1 cellular context compared by ENCODE assay signal in genomic region chr2:126674075-126674744, GRCh38.
TF ChIP-seq lines count a peak whose summit lies in the region.

No MANE protein-coding gene starts in this region.

TF ChIP-seq in K562, 482 proteins besides CTCF, POLR2A, EP300 and RAD21 (continued from another document and continues in another):
- no peak for TF ChIP-seq ZHX1 (conservative IDR thresholded peaks at IDR 0.05; ENCODE audit: low read length)
- TF ChIP-seq DPF2 (IDR thresholded peaks at IDR 0.05) = peak; percentile 96
- TF ChIP-seq ASH1L (IDR thresholded peaks at IDR 0.05; ENCODE audit: borderline replicate concordance, low read depth, partially characterized antibody) = no peak
- TF ChIP-seq ELK1 (CRISPR knock-in tag; IDR thresholded peaks at IDR 0.05) = no peak
- no peak for TF ChIP-seq FUS (optimal IDR thresholded peaks at IDR 0.05; ENCODE audit: low read depth, low read length)
- 0 out of 2 replicates have a peak, but pooled peaks have one; percentile 31 for TF ChIP-seq KLF1 (tag; IDR thresholded peaks at IDR 0.05)
- peak; percentile 59; the same call in 1 of the 2 replicates for TF ChIP-seq ZNF707 (CRISPR knock-in tag; conservative IDR thresholded peaks at IDR 0.05)
- no peak for TF ChIP-seq CREB3L1 (IDR thresholded peaks at IDR 0.05; ENCODE audit: borderline replicate concordance, low read depth)
- peak in 1 of 2 experiments; percentile 43; a peak in 1 of 4 replicates for TF ChIP-seq HDAC1 (IDR thresholded peaks at IDR 0.05)
- TF ChIP-seq ATF3 (IDR thresholded peaks at IDR 0.05) = no peak
- no peak for TF ChIP-seq ATF3 (CRISPR knock-in tag; conservative IDR thresholded peaks at IDR 0.05)
- TF ChIP-seq POLR3G (IDR thresholded peaks at IDR 0.05; ENCODE audit: extremely low read depth, insufficient read length, insufficient replicate concordance) = no peak
- TF ChIP-seq MAX (CRISPR knock-in tag; IDR thresholded peaks at IDR 0.05) = no peak
- peak; percentile 92 for TF ChIP-seq ZBTB7A (IDR thresholded peaks at IDR 0.05; ENCODE audit: borderline replicate concordance, control insufficient read depth, low read depth, low read length)
- peak; percentile 98 for TF ChIP-seq GATA2 (CRISPR knock-in tag; IDR thresholded peaks at IDR 0.05)
- TF ChIP-seq ARID1B (IDR thresholded peaks at IDR 0.05) = peak; percentile 99
- TF ChIP-seq MGA (IDR thresholded peaks at IDR 0.05) = no peak; the same call in 1 of the 2 replicates
- TF ChIP-seq FOXP1 (CRISPR knock-in tag; IDR thresholded peaks at IDR 0.05) = no peak
- TF ChIP-seq TBP (optimal IDR thresholded peaks at IDR 0.05; ENCODE audit: low read depth, low read length) = peak; percentile 9
- TF ChIP-seq ILK (tag; IDR thresholded peaks at IDR 0.05; ENCODE audit: borderline replicate concordance, low read depth) = no peak
- no peak for TF ChIP-seq HDGF (IDR thresholded peaks at IDR 0.05)
- TF ChIP-seq SMC3 (conservative IDR thresholded peaks at IDR 0.05; ENCODE audit: insufficient read depth, low read depth, low read length) = no peak
- TF ChIP-seq PML (IDR thresholded peaks at IDR 0.05; ENCODE audit: low read length) = peak; percentile 99
- no peak for TF ChIP-seq PTRF (tag; IDR thresholded peaks at IDR 0.05)
- no peak for TF ChIP-seq ZNF398 (CRISPR knock-in tag; IDR thresholded peaks at IDR 0.05)
- no peak for TF ChIP-seq RBM22 (IDR thresholded peaks at IDR 0.05; ENCODE audit: low read depth, low read length, poor library complexity, severe bottlenecking)
- TF ChIP-seq FOXP4 (CRISPR knock-in tag; IDR thresholded peaks at IDR 0.05; ENCODE audit: borderline replicate concordance) = no peak
- no peak for TF ChIP-seq MTF1 (CRISPR knock-in tag; IDR thresholded peaks at IDR 0.05; ENCODE audit: borderline replicate concordance)
- no peak; the same call in 1 of the 2 replicates for TF ChIP-seq ATF6 (CRISPR knock-in tag; IDR thresholded peaks at IDR 0.05)
- no peak for TF ChIP-seq PHTF2 (CRISPR knock-in tag; IDR thresholded peaks at IDR 0.05)
- TF ChIP-seq ELF4 (CRISPR knock-in tag; IDR thresholded peaks at IDR 0.05) = peak; percentile 84; the same call in 1 of the 2 replicates
- TF ChIP-seq MTA2 (IDR thresholded peaks at IDR 0.05; ENCODE audit: low read depth) = peak; percentile 97
- no peak for TF ChIP-seq PRMT5 (CRISPR knock-in tag; IDR thresholded peaks at IDR 0.05)
- no peak for TF ChIP-seq PPARD (CRISPR knock-in tag; IDR thresholded peaks at IDR 0.05)
